9 cellular contexts compared by ENCODE assay signal in the genomic region with DNA sequence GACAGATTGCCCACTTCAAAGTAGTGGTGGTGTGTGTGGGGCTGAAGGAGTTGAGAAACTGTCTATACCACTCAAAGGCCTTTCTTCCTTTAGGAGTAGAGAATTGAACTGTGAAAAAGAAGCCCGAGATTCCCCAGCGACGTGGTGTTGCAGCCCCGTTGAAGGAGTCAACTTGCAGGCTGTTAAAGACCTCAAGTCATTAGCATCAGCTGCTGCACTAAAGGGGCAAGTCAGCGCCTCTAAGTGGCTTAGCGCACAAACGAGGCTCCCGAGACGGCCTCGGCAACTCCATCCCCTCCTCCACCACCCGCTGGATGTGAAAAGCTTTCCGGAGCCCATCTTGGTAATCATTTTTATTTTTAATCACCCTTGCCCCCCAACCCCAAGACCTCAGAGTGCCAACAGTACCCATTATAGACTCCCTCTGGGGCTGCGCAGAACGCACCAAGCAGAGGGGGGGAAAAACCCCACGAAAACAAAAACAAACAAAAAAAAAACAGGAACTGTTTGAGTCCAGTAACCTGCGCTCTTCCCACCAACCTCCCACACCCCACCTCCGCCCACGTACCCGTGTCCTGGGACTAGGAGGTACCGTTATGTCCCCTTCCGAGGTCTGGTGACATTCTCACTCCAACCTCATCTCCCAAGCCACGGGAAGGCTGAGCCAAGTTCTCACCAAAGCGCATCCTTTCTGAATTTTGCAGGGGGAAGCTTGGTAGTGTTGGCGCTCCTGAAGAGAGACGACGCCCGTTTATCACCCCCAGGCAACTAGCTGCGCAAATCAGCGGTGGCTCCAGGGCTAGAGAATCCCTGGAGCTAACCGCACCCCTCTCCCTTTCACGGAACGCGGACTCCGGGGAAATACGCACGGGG. TPM values are rescaled to one million over a fixed set of nuclear protein-coding genes. Genes with fewer than 3 reads are reported as not detected.
DNase-seq lines count a peak whose midpoint lies in the region; ATAC-seq and TF ChIP-seq lines count a peak whose summit lies in the region.
"Had no signal": no experiment of that assay in that cellular context is flagged by ENCODE, and none has a peak within 500 bp of the region (broad histone marks: within the 10 kb centered on the region; RNA-seq: fewer than 3 reads in every experiment).

No MANE protein-coding gene starts in this region.

- H3K27me3 Mint-ChIP-seq in activated naive CD8-positive, alpha-beta T cell treated with anti-CD3 and anti-CD28 coated beads, Interleukin-2, amount 50 U/mL, for 24 hours = peaks cover 30% of the 10 kb centered on the region

- H3K27ac ChIP-seq in right cardiac atrium (ENCODE audit: low read length) = no peak overlapping the region
- H3K27ac ChIP-seq in ovary = no peak overlapping the region
- no peak overlapping the region for H3K27ac ChIP-seq in aorta (ENCODE audit: low read depth in 1 of 2, low read length in 2 of 2)
- H3K27ac ChIP-seq in Karpas-422 (ENCODE audit: low read length) = no peak overlapping the region
- H3K27ac ChIP-seq: VCaP had no signal

- no peaks in the 10 kb centered on the region for H4K20me1 ChIP-seq in Karpas-422 (ENCODE audit: insufficient read depth, low read depth, low read length)

- H3K4me2 ChIP-seq in Karpas-422 (ENCODE audit: low read depth, low read length, poor library complexity, severe bottlenecking) = no peak overlapping the region

- TF ChIP-seq CTCF in ovary (IDR thresholded peaks at IDR 0.05) = no peak

- no peaks in the 10 kb centered on the region for H3K9me2 ChIP-seq in Karpas-422 (replicated peaks; ENCODE audit: insufficient read depth, low read length)

- H3K27ac Mint-ChIP-seq in activated naive CD8-positive, alpha-beta T cell treated with anti-CD3 and anti-CD28 coated beads, Interleukin-2, amount 50 U/mL, for 24 hours = no peak overlapping the region

- no peaks in the 10 kb centered on the region for H3K79me2 ChIP-seq in Karpas-422 (ENCODE audit: low read length)

- H3K36me3 ChIP-seq in ovary (no peaks in the 10 kb centered on the region), aorta (ENCODE audit: control insufficient read depth in 1 of 2, insufficient read depth in 2 of 2, low read length in 1 of 2) (peaks cover 0 to 2% of the 10 kb centered on the region in 2 donors), Karpas-422 (ENCODE audit: insufficient read depth, low read length) (no peaks in the 10 kb centered on the region)

- H3K4me3 ChIP-seq in right cardiac atrium (ENCODE audit: low read length) = peak overlapping the region; percentile 49
- H3K4me3 ChIP-seq in ovary = no peak overlapping the region
- no peak overlapping the region for H3K4me3 ChIP-seq in aorta (ENCODE audit: low read length in 2 of 2)
- no peak overlapping the region for H3K4me3 ChIP-seq in Karpas-422 (ENCODE audit: low read length)

- H3K9me3 ChIP-seq in right cardiac atrium (ENCODE audit: control insufficient read depth, low read length) (no peaks in the 10 kb centered on the region), ovary (no peaks in the 10 kb centered on the region), aorta (ENCODE audit: control insufficient read depth, low read length) (no peaks in the 10 kb centered on the region), Karpas-422 (ENCODE audit: low read length) (no peaks in the 10 kb centered on the region)

- H3K9ac ChIP-seq in Karpas-422 (ENCODE audit: low read length) = no peak overlapping the region

- H3K27me3 ChIP-seq in right cardiac atrium (ENCODE audit: control insufficient read depth, insufficient read depth) (peaks cover 5% of the 10 kb centered on the region), ovary (no peaks in the 10 kb centered on the region), aorta (ENCODE audit: control insufficient read depth in 1 of 2, insufficient read depth in 2 of 2, low read length in 1 of 2) (peaks cover 0 to 1% of the 10 kb centered on the region in 2 donors), Karpas-422 (ENCODE audit: low read length) (no peaks in the 10 kb centered on the region)

- peak overlapping the region; percentile 60 for H3K4me3 Mint-ChIP-seq in activated naive CD8-positive, alpha-beta T cell treated with anti-CD3 and anti-CD28 coated beads, Interleukin-2, amount 50 U/mL, for 24 hours

- DNase-seq in right cardiac atrium (peak in 1 of 3 donors; percentile 39), Right ventricle myocardium inferior (ENCODE audit: missing footprints) (no peak), medulla oblongata (ENCODE audit: extremely low spot score) (peak; percentile 73), ovary (no peak), aorta (no peak), NCI-H2107 treated with DMSO at 0.1 percent for 48 hours (lab: John Stamatoyannopoulos, UW; ENCODE audit: unreplicated experiment) (no peak), Karpas-422 (no peak)
- DNase-seq in activated naive CD8-positive, alpha-beta T cell treated with anti-CD3 and anti-CD28 coated beads, Interleukin-2, amount 50 U/mL, for 24 hours = no peak

- peaks cover 10% of the 10 kb centered on the region for H3K36me3 Mint-ChIP-seq in activated naive CD8-positive, alpha-beta T cell treated with anti-CD3 and anti-CD28 coated beads, Interleukin-2, amount 50 U/mL, for 24 hours (ENCODE audit: low read depth)

- H2AFZ ChIP-seq in Karpas-422 (ENCODE audit: low read length) = no peak overlapping the region

- H3K4me1 Mint-ChIP-seq in activated naive CD8-positive, alpha-beta T cell treated with anti-CD3 and anti-CD28 coated beads, Interleukin-2, amount 50 U/mL, for 24 hours = peaks cover 25% of the 10 kb centered on the region

- no peak for TF ChIP-seq EP300 in ovary (IDR thresholded peaks at IDR 0.05)

- H3K9me3 Mint-ChIP-seq in activated naive CD8-positive, alpha-beta T cell treated with anti-CD3 and anti-CD28 coated beads, Interleukin-2, amount 50 U/mL, for 24 hours = no peaks in the 10 kb centered on the region

- 29% methylated on average over 36 of the region's 36 CpGs for WGBS in right cardiac atrium
- WGBS in ovary, 3 donors = 51 to 83% (median 66%) methylated on average over 36 of the region's 36 CpGs
- WGBS in aorta, 2 donors = 10 to 20% methylated on average over 36 of the region's 36 CpGs

- intact Hi-C loops in right cardiac atrium (cut with DNase I) = no loop called here
- intact Hi-C loops in Right ventricle myocardium inferior (cut with DNase I) = no loop called here
- intact Hi-C loops in ovary (cut with DNase I) = no loop called here
- intact Hi-C loops in aorta (cut with DNase I) = no loop called here

- H3K4me1 ChIP-seq in right cardiac atrium (ENCODE audit: control insufficient read depth, insufficient read depth, low read length) (no peaks in the 10 kb centered on the region), ovary (ENCODE audit: insufficient read depth) (no peaks in the 10 kb centered on the region), aorta (ENCODE audit: control insufficient read depth in 1 of 2, insufficient read depth in 2 of 2, low read length in 2 of 2) (no peaks in the 10 kb centered on the region), Karpas-422 (ENCODE audit: low read length) (no peaks in the 10 kb centered on the region)

- ATAC-seq in right cardiac atrium (peak in 1 of 2 donors; percentile 25), Right ventricle myocardium inferior (no peak), aorta (ENCODE audit: low FRiP score) (no peak)
- no peak for ATAC-seq in activated naive CD8-positive, alpha-beta T cell treated with anti-CD3 and anti-CD28 coated beads, Interleukin-2, amount 50 U/mL, for 24 hours

- TF ChIP-seq POLR2A in ovary (IDR thresholded peaks at IDR 0.05) = no peak

RNA-seq across cellular contexts. Expression of a gene that starts 0.8 kb away (rescaled TPM):
- total RNA-seq in right cardiac atrium = 1 to 10 TPM in 2 of 4 donors, under 1 TPM in 2; 0.63 to 1.3 (median 0.98) TPM
- 0.75 TPM for polyA plus RNA-seq in right cardiac atrium
- 1.2 TPM for total RNA-seq in Right ventricle myocardium inferior
- total RNA-seq in ovary = 10 to 100 TPM in 2 of 7 donors, 1 to 10 TPM in 5; 4.8 to 14.3 (median 8.1) TPM
- polyA plus RNA-seq in ovary = 1 to 10 TPM; 3.6 to 6.2 TPM
- 1 to 10 TPM; 3.6 to 4.8 TPM for total RNA-seq in aorta
- polyA plus RNA-seq in aorta = 1 to 10 TPM in 1 of 2 donors, under 1 TPM in 1; 0.31 to 1.0 TPM
- total RNA-seq in Karpas-422 (2014; rRNA removed; shearing (Covaris generic); ENCODE audit: low replicate concordance) = not detected in 2 replicates
